ENCODE assay signal across 12 cellular contexts in genomic region chr12:104573-105081, GRCh38. TPM values are rescaled to one million over a fixed set of nuclear protein-coding genes. Genes with fewer than 3 reads are reported as not detected.
A peak's percentile ranks its signal among the peaks of the same experiment; 100 is the strongest.
DNase-seq lines count a peak whose midpoint lies in the region; ATAC-seq and TF ChIP-seq lines count a peak whose summit lies in the region.
"Had no signal": no experiment of that assay in that cellular context is flagged by ENCODE, and none has a peak within 500 bp of the region (broad histone marks: within the 10 kb centered on the region; RNA-seq: fewer than 3 reads in every experiment).

No MANE protein-coding gene starts in this region.

- no peak for TF ChIP-seq EP300 in esophagus muscularis mucosa (IDR thresholded peaks at IDR 0.05)

- no peaks in the 10 kb centered on the region for H3K9me3 ChIP-seq in esophagus muscularis mucosa
- H3K9me3 ChIP-seq: gastroesophageal sphincter had no signal

- H3K4me3 Mint-ChIP-seq in endothelial cell (ENCODE audit: unreplicated experiment), result no peak overlapping the region

- no peak overlapping the region for H3K4me3 ChIP-seq in esophagus muscularis mucosa
- H3K4me3 ChIP-seq: gastroesophageal sphincter had no signal

- no peak for TF ChIP-seq POLR2A in esophagus muscularis mucosa (IDR thresholded peaks at IDR 0.05; ENCODE audit: low read depth)

- peaks cover 5% of the 10 kb centered on the region for H3K36me3 Mint-ChIP-seq in endothelial cell (ENCODE audit: low read depth, unreplicated experiment)

- no peaks in the 10 kb centered on the region for H3K9me3 Mint-ChIP-seq in endothelial cell (ENCODE audit: unreplicated experiment)

- no peak overlapping the region for H3K27ac ChIP-seq in esophagus muscularis mucosa (replicated peaks in 1 of 4)
- H3K27ac ChIP-seq: gastroesophageal sphincter had no signal

- no peak for ATAC-seq in GM19467 (IDR thresholded peaks at IDR 0.05; ENCODE audit: unreplicated experiment)
- ATAC-seq: gastroesophageal sphincter had no signal

- intact Hi-C loops in esophagus muscularis mucosa (cut with DNase I), result no loop called here

- peaks cover 27% of the 10 kb centered on the region for H3K4me1 Mint-ChIP-seq in endothelial cell (ENCODE audit: unreplicated experiment)

- 69% methylated on average over 24 of the region's 40 CpGs for WGBS in esophagus muscularis mucosa

- H3K4me1 ChIP-seq in esophagus muscularis mucosa, result no peaks in the 10 kb centered on the region

- H3K27ac Mint-ChIP-seq in endothelial cell (ENCODE audit: unreplicated experiment), result no peak overlapping the region

- H3K27me3 Mint-ChIP-seq in endothelial cell (ENCODE audit: unreplicated experiment), result peaks cover 3% of the 10 kb centered on the region

- no peak for TF ChIP-seq CTCF in endothelial cell (IDR thresholded peaks at IDR 0.05; ENCODE audit: unreplicated experiment)
- TF ChIP-seq CTCF in esophagus muscularis mucosa (IDR thresholded peaks at IDR 0.05), result no peak

- DNase-seq in COLO668 (lab: John Stamatoyannopoulos, UW; ENCODE audit: unreplicated experiment) (peak; percentile 92), KBM-7 (peak; percentile 42), NCI-H82 (lab: John Stamatoyannopoulos, UW) (peak; percentile 79), kidney tubule cell (ENCODE audit: low spot score) (peak; percentile 25), endothelial cell (ENCODE audit: low spot score) (no peak), esophagus muscularis mucosa (ENCODE audit: extremely low spot score) (no peak)
- DNase-seq in effector CD8-positive, alpha-beta T cell (lab: John Stamatoyannopoulos, UW), result no peak
- DNase-seq: activated CD4-positive, CD25-positive, alpha-beta regulatory T cell; NCI-H446 treated with DMSO at 0.1 percent for 48 hours had no signal

- in situ Hi-C loops in KBM-7 (cut with MboI; ENCODE audit: low pct_unique_long_range_greater_than_20kb, low sequenced_read_pairs), result no loop called here

- peaks cover 0 to 64% (median 4%) of the 10 kb centered on the region in 4 donors for H3K27me3 ChIP-seq in esophagus muscularis mucosa

- no peaks in the 10 kb centered on the region for H3K36me3 ChIP-seq in esophagus muscularis mucosa
- H3K36me3 ChIP-seq: gastroesophageal sphincter had no signal

RNA-seq across cellular contexts. Expression of gene IQSEC3, which starts 38.1 kb away (rescaled TPM):
- total RNA-seq in endothelial cell (ENCODE audit: unreplicated experiment), result 13.2 TPM
- total RNA-seq in esophagus muscularis mucosa, result 1 to 10 TPM in 2 of 4 donors, under 1 TPM in 2; 0.26 to 2.3 (median 1.4) TPM
- total RNA-seq: bronchial epithelial cell had no signal

Comparison
In these comparisons a context has a peak if more than half of its experiments do, and no peak if none do; other contexts are left out.
1. DNase-seq: peak in COLO668 (single experiment), KBM-7 (single experiment), NCI-H82 (single experiment) and kidney tubule cell (single experiment); none in endothelial cell (single experiment), esophagus muscularis mucosa (single experiment) and effector CD8-positive, alpha-beta T cell (single experiment).